Comparison of ENCODE assay signal across 9 cellular contexts in genomic region chr10:91043173-91043910, GRCh38.
DNase-seq lines count a peak whose midpoint lies in the region; ATAC-seq and TF ChIP-seq lines count a peak whose summit lies in the region.
"Had no signal": no experiment of that assay in that cellular context is flagged by ENCODE, and none has a peak within 500 bp of the region (broad histone marks: within the 10 kb centered on the region; RNA-seq: fewer than 3 reads in every experiment).

No MANE protein-coding gene starts in this region.

- ATAC-seq in GM21381 (IDR thresholded peaks at IDR 0.05; ENCODE audit: unreplicated experiment) (no peak), GM21786 (IDR thresholded peaks at IDR 0.05; ENCODE audit: unreplicated experiment) (no peak), HG02610 (IDR thresholded peaks at IDR 0.05; ENCODE audit: unreplicated experiment) (no peak)

- DNase-seq in GM03348 (ENCODE audit: low spot score) = peak; percentile 48
- DNase-seq in NCI-H1694 (lab: John Stamatoyannopoulos, UW) = peak; percentile 78
- peak; percentile 59 to 60 for DNase-seq in dermis microvascular lymphatic vessel endothelial cell (ENCODE audit: low read depth in 2 of 2)
- DNase-seq in T-helper 2 cell treated with Interferon-gamma antibody and Interleukin-4, amounts not matched to agents 5 μg/mL and 100 μg/mL, for 36 hours (ENCODE audit: low spot score) = no peak

- peak; percentile 71 for TF ChIP-seq CTCF in neural cell (IDR thresholded peaks at IDR 0.05; ENCODE audit: poor library complexity, severe bottlenecking)

- H3K4me2 ChIP-seq in neural cell (ENCODE audit: low read length) = no peak overlapping the region

- H3K27me3 ChIP-seq in neural cell (ENCODE audit: insufficient read depth, low read depth, low read length) = no peaks in the 10 kb centered on the region

- H3K27ac Mint-ChIP-seq in T-helper 2 cell treated with Interferon-gamma antibody and Interleukin-4, amounts not matched to agents 5 μg/mL and 100 μg/mL, for 36 hours = no peak overlapping the region

- no peak overlapping the region for H3K4me3 Mint-ChIP-seq in T-helper 2 cell treated with Interferon-gamma antibody and Interleukin-4, amounts not matched to agents 5 μg/mL and 100 μg/mL, for 36 hours

- H3K9ac ChIP-seq in neural cell (ENCODE audit: low read length) = no peak overlapping the region

- H3K4me3 ChIP-seq in neural cell (ENCODE audit: low read length) = no peak overlapping the region
- H3K4me3 ChIP-seq: lung had no signal

- H3K9me3 Mint-ChIP-seq in T-helper 2 cell treated with Interferon-gamma antibody and Interleukin-4, amounts not matched to agents 5 μg/mL and 100 μg/mL, for 36 hours = no peaks in the 10 kb centered on the region

- H3F3A ChIP-seq in neural cell (ENCODE audit: insufficient read depth, low read length, poor library complexity, severe bottlenecking) = peaks cover 3% of the 10 kb centered on the region

- H3K36me3 Mint-ChIP-seq in T-helper 2 cell treated with Interferon-gamma antibody and Interleukin-4, amounts not matched to agents 5 μg/mL and 100 μg/mL, for 36 hours (ENCODE audit: low read depth) = no peaks in the 10 kb centered on the region

- no peaks in the 10 kb centered on the region for H4K20me1 ChIP-seq in neural cell (ENCODE audit: insufficient read depth)

- no peaks in the 10 kb centered on the region for H3K79me2 ChIP-seq in neural cell (replicated peaks; ENCODE audit: insufficient read depth, low read length)

- H3K4me1 Mint-ChIP-seq in T-helper 2 cell treated with Interferon-gamma antibody and Interleukin-4, amounts not matched to agents 5 μg/mL and 100 μg/mL, for 36 hours (ENCODE audit: low read depth) = peaks cover 2% of the 10 kb centered on the region

- no peak for TF ChIP-seq EP300 in neural cell (conservative IDR thresholded peaks at IDR 0.05; ENCODE audit: poor library complexity, severe bottlenecking)

- H3K36me3 ChIP-seq in neural cell (ENCODE audit: insufficient read depth, low read length) = no peaks in the 10 kb centered on the region

- H2AFZ ChIP-seq in neural cell (ENCODE audit: low read depth, low read length) = no peak overlapping the region

- H3K9me2 ChIP-seq in neural cell (ENCODE audit: insufficient read depth, low read length) = no peaks in the 10 kb centered on the region

- peaks cover 56% of the 10 kb centered on the region for H3K27me3 Mint-ChIP-seq in T-helper 2 cell treated with Interferon-gamma antibody and Interleukin-4, amounts not matched to agents 5 μg/mL and 100 μg/mL, for 36 hours (ENCODE audit: low read depth)

- H3K9me3 ChIP-seq in neural cell (ENCODE audit: low read length) = no peaks in the 10 kb centered on the region

- peak; percentile 75 for TF ChIP-seq RAD21 in neural cell (conservative IDR thresholded peaks at IDR 0.05)

- H3K27ac ChIP-seq in neural cell (ENCODE audit: low read length) = no peak overlapping the region

TF ChIP-seq in neural cell, 6 proteins besides CTCF, POLR2A, EP300 and RAD21:
- TF ChIP-seq EZH2 (IDR thresholded peaks at IDR 0.05; ENCODE audit: borderline replicate concordance, insufficient read depth, low read length, poor library complexity, severe bottlenecking) = no peak
- TF ChIP-seq SMC3 (conservative IDR thresholded peaks at IDR 0.05; ENCODE audit: poor library complexity) = peak; percentile 76
- TF ChIP-seq REST (IDR thresholded peaks at IDR 0.05; ENCODE audit: borderline replicate concordance) = no peak
- no peak for TF ChIP-seq TAF1 (IDR thresholded peaks at IDR 0.05; ENCODE audit: low read depth)
- TF ChIP-seq POLR2AphosphoS5 (IDR thresholded peaks at IDR 0.05) = no peak
- no peak for TF ChIP-seq MXI1 (conservative IDR thresholded peaks at IDR 0.05; ENCODE audit: poor library complexity, severe bottlenecking)
